8 cellular contexts compared by ENCODE assay signal in the genomic region with DNA sequence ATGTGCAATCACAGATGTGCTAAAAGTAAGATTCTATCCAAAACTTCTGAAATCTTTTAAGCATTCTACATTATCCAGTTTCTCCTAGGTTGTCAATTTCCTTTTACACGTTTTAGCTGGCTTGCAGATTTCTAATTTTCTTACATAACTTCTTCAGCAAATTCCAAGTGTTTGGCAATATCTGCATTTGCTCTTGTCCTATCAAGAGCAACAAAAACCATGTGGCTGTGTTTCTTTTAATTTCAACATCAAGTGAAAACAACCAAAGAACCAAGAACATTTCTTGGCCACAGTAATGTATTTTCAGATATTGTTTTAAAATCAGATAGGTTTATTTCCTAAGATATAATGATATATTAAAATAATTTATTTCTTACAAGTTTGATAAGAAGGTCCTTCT.
"Had no signal": no experiment of that assay in that cellular context is flagged by ENCODE, and none has a peak within 500 bp of the region (broad histone marks: within the 10 kb centered on the region; RNA-seq: fewer than 3 reads in every experiment).

No MANE protein-coding gene starts in this region.

- H3K27ac ChIP-seq: ascending aorta had no signal

- DNase-seq: activated naive CD8-positive, alpha-beta T cell treated with anti-CD3 and anti-CD28 coated beads for 36 hours; naive thymus-derived CD8-positive, alpha-beta T cell; small intestine; stimulated activated CD4-positive, alpha-beta T cell treated with anti-CD3 and anti-CD28 coated beads, Interleukin-4, amount 100 ng/mL, for 4 hours; stimulated activated CD8-positive, alpha-beta memory T cell treated with anti-CD3 and anti-CD28 coated beads, Interleukin-4, amount 100 ng/mL, for 48 hours; stimulated activated naive CD4-positive, alpha-beta T cell treated with Interleukin-2 at 50 U/mL for 16 hours; T-helper 9 cell had no signal

- H3K9me3 ChIP-seq: ascending aorta had no signal

- ATAC-seq: naive thymus-derived CD8-positive, alpha-beta T cell had no signal

- H3K4me3 ChIP-seq: ascending aorta had no signal

- H3K27me3 ChIP-seq: ascending aorta had no signal

- H3K36me3 ChIP-seq: ascending aorta had no signal
